In genomic region chr7:122383934-122384333, GRCh38 we compare ENCODE assay signal across 12 cellular contexts.
A peak's percentile ranks its signal among the peaks of the same experiment; 100 is the strongest.
DNase-seq lines count a peak whose midpoint lies in the region; ATAC-seq and TF ChIP-seq lines count a peak whose summit lies in the region.
"Had no signal": no experiment of that assay in that cellular context is flagged by ENCODE, and none has a peak within 500 bp of the region (broad histone marks: within the 10 kb centered on the region; RNA-seq: fewer than 3 reads in every experiment).

No MANE protein-coding gene starts in this region.

- CTCF ChIA-PET in A673 (lab: Charles Lee) = no interaction called here

- no peak overlapping the region for H4K91ac ChIP-seq in neuronal stem cell (ENCODE audit: low read depth, low read length, poor library complexity)

- no peak overlapping the region for H2BK15ac ChIP-seq in neuronal stem cell (ENCODE audit: low read length)

- DNase-seq in A673 (ENCODE audit: low spot score) = peak; percentile 10
- DNase-seq in NCI-H146 treated with DMSO at 0.1 percent for 48 hours (lab: John Stamatoyannopoulos, UW; ENCODE audit: unreplicated experiment) = peak; percentile 10
- DNase-seq in coronary artery (ENCODE audit: low spot score) = no peak
- DNase-seq in cortex of kidney (lab: John Stamatoyannopoulos, UW) = no peak
- DNase-seq in MG63 = no peak
- DNase-seq in neuronal stem cell (ENCODE audit: low spot score) = no peak
- DNase-seq: activated CD4-positive, alpha-beta T cell treated with anti-CD3 and anti-CD28 coated beads for 1 hour; anterior cingulate cortex had no signal

- no peak overlapping the region for H3K4ac ChIP-seq in neuronal stem cell (ENCODE audit: low read length)

- no peak overlapping the region for H3K9ac ChIP-seq in neuronal stem cell (ENCODE audit: low read depth, low read length, poor library complexity)

- H4K8ac ChIP-seq in neuronal stem cell (ENCODE audit: low read depth, low read length) = no peak overlapping the region

- H3K23ac ChIP-seq in neuronal stem cell (ENCODE audit: low read depth, low read length, poor library complexity) = no peak overlapping the region

- no peak overlapping the region for H2AK5ac ChIP-seq in neuronal stem cell (ENCODE audit: low read depth, low read length)

- ATAC-seq in GM19438 (IDR thresholded peaks at IDR 0.05; ENCODE audit: low read depth, unreplicated experiment) (peak; percentile 88), HG02943 (IDR thresholded peaks at IDR 0.05; ENCODE audit: low read depth, unreplicated experiment) (peak; percentile 87)
- ATAC-seq: Panc1 had no signal

- no peaks in the 10 kb centered on the region for H3K79me1 ChIP-seq in neuronal stem cell (ENCODE audit: low read depth, low read length)

- no CpG with 5 or more reads among the region's 3 CpGs for WGBS in neuronal stem cell (ENCODE audit: extremely low coverage in 2 of 2, insufficient read length in 2 of 2, insufficient replicate concordance in 1 of 2), 2 donors

- intact Hi-C loops in A673 (cut with micrococcal nuclease; ENCODE audit: unreplicated experiment) = no loop called here

- no TSS peak for BruUV-seq in A673 (replicated peaks; lab: Mats Ljungman, UMichigan)

- no peak overlapping the region for H2BK5ac ChIP-seq in neuronal stem cell (ENCODE audit: low read length)

- H2BK120ac ChIP-seq in neuronal stem cell (ENCODE audit: low read depth, low read length) = no peak overlapping the region

- no peak overlapping the region for H3K4me3 ChIP-seq in A673 (ENCODE audit: low read depth, low read length, poor library complexity, severe bottlenecking)
- no peak overlapping the region for H3K4me3 ChIP-seq in coronary artery
- H3K4me3 ChIP-seq in MG63 = no peak overlapping the region
- H3K4me3 ChIP-seq in neuronal stem cell (ENCODE audit: low read length in 2 of 2) = no peak overlapping the region
- H3K4me3 ChIP-seq: lung had no signal

- no peak overlapping the region for H2BK12ac ChIP-seq in neuronal stem cell (ENCODE audit: low read length)

- H3K9me3 ChIP-seq in A673 (ENCODE audit: low read depth, low read length, poor library complexity, severe bottlenecking) = no peaks in the 10 kb centered on the region
- no peaks in the 10 kb centered on the region for H3K9me3 ChIP-seq in MG63
- no peaks in the 10 kb centered on the region for H3K9me3 ChIP-seq in neuronal stem cell (replicated peaks in 1 of 2; ENCODE audit: control insufficient read depth in 2 of 2, insufficient read depth in 1 of 2, low read depth in 1 of 2, low read length in 2 of 2)

- H3K18ac ChIP-seq in neuronal stem cell (ENCODE audit: low read length) = no peak overlapping the region

- no peak overlapping the region for H2AFZ ChIP-seq in neuronal stem cell (ENCODE audit: low read length)

- no peak overlapping the region for H3K14ac ChIP-seq in neuronal stem cell (ENCODE audit: low read length)

- no peaks in the 10 kb centered on the region for H3K27me3 ChIP-seq in A673 (replicated peaks; ENCODE audit: insufficient read depth, low read depth, low read length, poor library complexity)
- no peaks in the 10 kb centered on the region for H3K27me3 ChIP-seq in MG63
- H3K27me3 ChIP-seq in neuronal stem cell (ENCODE audit: control insufficient read depth in 3 of 3, insufficient read depth in 3 of 3, low read depth in 1 of 3, low read length in 3 of 3) = no peaks in the 10 kb centered on the region

- H3K36me3 ChIP-seq in A673 (ENCODE audit: insufficient read depth, low read length, poor library complexity, severe bottlenecking) = no peaks in the 10 kb centered on the region
- H3K36me3 ChIP-seq in MG63 = no peaks in the 10 kb centered on the region
- no peaks in the 10 kb centered on the region for H3K36me3 ChIP-seq in neuronal stem cell (replicated peaks in 1 of 2; ENCODE audit: control insufficient read depth in 2 of 2, insufficient read depth in 2 of 2, low read length in 2 of 2)

- POLR2A ChIA-PET in A673 (lab: Charles Lee; ENCODE audit: low non-redundant PET) = no interaction called here

- no peak overlapping the region for H3K27ac ChIP-seq in A673 (ENCODE audit: low read depth, low read length, poor library complexity, severe bottlenecking)
- H3K27ac ChIP-seq in coronary artery = no peak overlapping the region
- no peak overlapping the region for H3K27ac ChIP-seq in neuronal stem cell (replicated peaks; ENCODE audit: low read length)

- H3K4me2 ChIP-seq in neuronal stem cell (ENCODE audit: insufficient read depth, low read length, poor library complexity, severe bottlenecking) = no peak overlapping the region

- H3K4me1 ChIP-seq in A673 (ENCODE audit: insufficient read depth, low read length, poor library complexity, severe bottlenecking) = peaks cover 12% of the 10 kb centered on the region
- peaks cover 13 to 17% of the 10 kb centered on the region in 2 donors for H3K4me1 ChIP-seq in neuronal stem cell (ENCODE audit: control insufficient read depth in 2 of 2, insufficient read depth in 1 of 2, low read depth in 1 of 2, low read length in 2 of 2)

- TF ChIP-seq CTCF in A673 (conservative IDR thresholded peaks at IDR 0.05; ENCODE audit: low read depth, low read length) (no peak), coronary artery (IDR thresholded peaks at IDR 0.05) (no peak)

Comparison
In these comparisons a context has a peak if more than half of its experiments do, and no peak if none do; other contexts are left out.
1. DNase-seq: peak in A673 (single experiment) and NCI-H146 treated with DMSO at 0.1 percent for 48 hours (single experiment); none in coronary artery (single experiment), cortex of kidney (single experiment), MG63 (single experiment) and neuronal stem cell (single experiment).